1 cellular context compared by ENCODE assay signal in genomic region chr11:44575288-44575672, GRCh38.
TF ChIP-seq lines count a peak whose summit lies in the region.

No MANE protein-coding gene starts in this region.

TF ChIP-seq in GM12878, 131 proteins besides CTCF, POLR2A, EP300 and RAD21 (continued from another document):
- no peak for TF ChIP-seq SMAD5 (IDR thresholded peaks at IDR 0.05; ENCODE audit: low read depth)
- TF ChIP-seq NR2F1 (conservative IDR thresholded peaks at IDR 0.05) = no peak
- no peak for TF ChIP-seq NFYA (IDR thresholded peaks at IDR 0.05; ENCODE audit: borderline replicate concordance, low read depth, low read length)
- TF ChIP-seq NBN (IDR thresholded peaks at IDR 0.05) = no peak
- TF ChIP-seq IRF5 (IDR thresholded peaks at IDR 0.05; ENCODE audit: borderline replicate concordance) = no peak
- no peak for TF ChIP-seq YBX1 (IDR thresholded peaks at IDR 0.05)
- no peak for TF ChIP-seq TAF1 (IDR thresholded peaks at IDR 0.05; ENCODE audit: borderline replicate concordance, low read depth, low read length)
- no peak for TF ChIP-seq NKRF (conservative IDR thresholded peaks at IDR 0.05)
- no peak for TF ChIP-seq MTA3 (IDR thresholded peaks at IDR 0.05; ENCODE audit: borderline replicate concordance, low read length)
- no peak for TF ChIP-seq RCOR1 (conservative IDR thresholded peaks at IDR 0.05; ENCODE audit: low read depth, low read length)
- no peak for TF ChIP-seq YY1 (IDR thresholded peaks at IDR 0.05; ENCODE audit: low read depth, low read length)
- TF ChIP-seq KDM1A (IDR thresholded peaks at IDR 0.05; ENCODE audit: borderline replicate concordance) = no peak
- no peak for TF ChIP-seq RFX5 (IDR thresholded peaks at IDR 0.05; ENCODE audit: low read depth, low read length)
- no peak for TF ChIP-seq POLR2AphosphoS2 (IDR thresholded peaks at IDR 0.05; ENCODE audit: low read depth, low read length)
- TF ChIP-seq CUX1 (IDR thresholded peaks at IDR 0.05; ENCODE audit: insufficient replicate concordance, low read depth, low read length) = peak; percentile 19
- TF ChIP-seq KLF5 (IDR thresholded peaks at IDR 0.05; ENCODE audit: partially characterized antibody) = no peak
- no peak for TF ChIP-seq HSF1 (IDR thresholded peaks at IDR 0.05; ENCODE audit: low read depth, low read length)
- 0 out of 2 replicates have a peak, but pooled peaks have one; percentile 21 for TF ChIP-seq GATAD2B (conservative IDR thresholded peaks at IDR 0.05; ENCODE audit: low read depth)
- TF ChIP-seq MAX (IDR thresholded peaks at IDR 0.05; ENCODE audit: low read depth, low read length) = no peak
- no peak for TF ChIP-seq CBFB (IDR thresholded peaks at IDR 0.05; ENCODE audit: low read depth)
